ENCODE assay signal across 8 cellular contexts in genomic region chr16:86604436-86605220, GRCh38. TPM values are rescaled to one million over a fixed set of nuclear protein-coding genes. Genes with fewer than 3 reads are reported as not detected.
A peak's percentile ranks its signal among the peaks of the same experiment; 100 is the strongest.
DNase-seq lines count a peak whose midpoint lies in the region; ATAC-seq lines count a peak whose summit lies in the region.

No MANE protein-coding gene starts in this region.

- no peaks in the 10 kb centered on the region for H3K4me1 ChIP-seq in CD4-positive, alpha-beta memory T cell (ENCODE audit: insufficient read depth, low read length)

- H3K27ac Mint-ChIP-seq in CD4-positive, alpha-beta memory T cell: peak overlapping the region; percentile 53 to 89 (median 82)
- peak overlapping the region; percentile 6 for H3K27ac Mint-ChIP-seq in activated T-helper 1 cell treated with anti-CD3 and anti-CD28 coated beads, Interleukin-12 subunit alpha, Interleukin-12 subunit beta, Interleukin-2, Interleukin-4 antibody, amounts not matched to agents 30 ng/mL and 10 ng/mL and 1 ng/mL, durations not matched to agents 14 hours and 24 hours and 36 hours

- peak overlapping the region; percentile 43 for H3K27ac ChIP-seq in CD4-positive, alpha-beta memory T cell (ENCODE audit: low read depth, low read length)

- no peaks in the 10 kb centered on the region for H3K9me3 ChIP-seq in CD4-positive, alpha-beta memory T cell (ENCODE audit: control insufficient read depth in 1 of 2, low read length in 2 of 2)

- peaks cover 5 to 15% (median 9%) of the 10 kb centered on the region in 4 donors for H3K4me1 Mint-ChIP-seq in CD4-positive, alpha-beta memory T cell
- peaks cover 12% of the 10 kb centered on the region for H3K4me1 Mint-ChIP-seq in activated T-helper 1 cell treated with anti-CD3 and anti-CD28 coated beads, Interleukin-12 subunit alpha, Interleukin-12 subunit beta, Interleukin-2, Interleukin-4 antibody, amounts not matched to agents 30 ng/mL and 10 ng/mL and 1 ng/mL, durations not matched to agents 14 hours and 24 hours and 36 hours (ENCODE audit: low read depth)

- no peaks in the 10 kb centered on the region for H3K36me3 Mint-ChIP-seq in CD4-positive, alpha-beta memory T cell
- no peaks in the 10 kb centered on the region for H3K36me3 Mint-ChIP-seq in activated T-helper 1 cell treated with anti-CD3 and anti-CD28 coated beads, Interleukin-12 subunit alpha, Interleukin-12 subunit beta, Interleukin-2, Interleukin-4 antibody, amounts not matched to agents 30 ng/mL and 10 ng/mL and 1 ng/mL, durations not matched to agents 14 hours and 24 hours and 36 hours (ENCODE audit: low read depth)

- CTCF ChIA-PET in CD4-positive, alpha-beta memory T cell (lab: Charles Lee; ENCODE audit: partially characterized antibody): interaction anchor here (0.7 to 0.8 kb wide), 2 partner anchors 12 to 881 kb away, joined by 3 to 4 read pairs; no protein-coding TSS in a partner anchor

- H3K27me3 ChIP-seq in CD4-positive, alpha-beta memory T cell (ENCODE audit: insufficient read depth, low read length): no peaks in the 10 kb centered on the region

- ATAC-seq in HG03460 (IDR thresholded peaks at IDR 0.05; ENCODE audit: unreplicated experiment) (peak; percentile 74), sciatic nerve (no peak), HG03045 (IDR thresholded peaks at IDR 0.05; ENCODE audit: unreplicated experiment) (no peak), GM18517 (IDR thresholded peaks at IDR 0.05; ENCODE audit: unreplicated experiment) (no peak), HG02885 (IDR thresholded peaks at IDR 0.05; ENCODE audit: poor library complexity, unreplicated experiment) (no peak), HG03196 (IDR thresholded peaks at IDR 0.05; ENCODE audit: unreplicated experiment) (no peak)

- H3K4me3 Mint-ChIP-seq in CD4-positive, alpha-beta memory T cell: peak overlapping the region; percentile 84 to 92 (median 88)
- H3K4me3 Mint-ChIP-seq in activated T-helper 1 cell treated with anti-CD3 and anti-CD28 coated beads, Interleukin-12 subunit alpha, Interleukin-12 subunit beta, Interleukin-2, Interleukin-4 antibody, amounts not matched to agents 30 ng/mL and 10 ng/mL and 1 ng/mL, durations not matched to agents 14 hours and 24 hours and 36 hours: peak overlapping the region; percentile 83

- POLR2A ChIA-PET in CD4-positive, alpha-beta memory T cell (lab: Charles Lee; ENCODE audit: partially characterized antibody): no interaction called here

- DNase-seq in CD4-positive, alpha-beta memory T cell: peak; percentile 34 to 60 (median 45)
- peak; percentile 43 for DNase-seq in activated T-helper 1 cell treated with anti-CD3 and anti-CD28 coated beads, Interleukin-12 subunit alpha, Interleukin-12 subunit beta, Interleukin-2, Interleukin-4 antibody, amounts not matched to agents 30 ng/mL and 10 ng/mL and 1 ng/mL, durations not matched to agents 14 hours and 24 hours and 36 hours (ENCODE audit: low spot score)
- peak; percentile 40 for DNase-seq in sciatic nerve (ENCODE audit: low spot score)

- H3K36me3 ChIP-seq in CD4-positive, alpha-beta memory T cell (ENCODE audit: insufficient read depth, low read length): no peaks in the 10 kb centered on the region

- H3K9me3 Mint-ChIP-seq in CD4-positive, alpha-beta memory T cell: no peaks in the 10 kb centered on the region
- peaks cover 5% of the 10 kb centered on the region for H3K9me3 Mint-ChIP-seq in activated T-helper 1 cell treated with anti-CD3 and anti-CD28 coated beads, Interleukin-12 subunit alpha, Interleukin-12 subunit beta, Interleukin-2, Interleukin-4 antibody, amounts not matched to agents 30 ng/mL and 10 ng/mL and 1 ng/mL, durations not matched to agents 14 hours and 24 hours and 36 hours

- H3K27me3 Mint-ChIP-seq in CD4-positive, alpha-beta memory T cell: peaks cover 9 to 25% of the 10 kb centered on the region in 2 donors
- peaks cover 8% of the 10 kb centered on the region for H3K27me3 Mint-ChIP-seq in activated T-helper 1 cell treated with anti-CD3 and anti-CD28 coated beads, Interleukin-12 subunit alpha, Interleukin-12 subunit beta, Interleukin-2, Interleukin-4 antibody, amounts not matched to agents 30 ng/mL and 10 ng/mL and 1 ng/mL, durations not matched to agents 14 hours and 24 hours and 36 hours (ENCODE audit: insufficient read depth)

- peak overlapping the region; percentile 61 to 79 for H3K4me3 ChIP-seq in CD4-positive, alpha-beta memory T cell (ENCODE audit: low read length in 2 of 2)

- intact Hi-C loops in CD4-positive, alpha-beta memory T cell (cut with micrococcal nuclease): no loop called here
- intact Hi-C loops in activated T-helper 1 cell treated with anti-CD3 and anti-CD28 coated beads, Interleukin-12 subunit alpha, Interleukin-12 subunit beta, Interleukin-2, Interleukin-4 antibody, amounts not matched to agents 30 ng/mL and 10 ng/mL and 1 ng/mL, durations not matched to agents 14 hours and 24 hours and 36 hours (cut with micrococcal nuclease): loop anchor here (1.0 to 5.0 kb wide), 2 partner anchors 60 to 143 kb away; no protein-coding TSS in a partner anchor
- intact Hi-C loops in sciatic nerve (cut with DNase I): no loop called here

RNA-seq across cellular contexts. Expression of gene FOXL1, which starts 26.3 kb away (rescaled TPM):
- total RNA-seq in CD4-positive, alpha-beta memory T cell: not detected
- not detected for polyA plus RNA-seq in CD4-positive, alpha-beta memory T cell
- total RNA-seq in activated T-helper 1 cell treated with anti-CD3 and anti-CD28 coated beads, Interleukin-12 subunit alpha, Interleukin-12 subunit beta, Interleukin-2, Interleukin-4 antibody, amounts not matched to agents 30 ng/mL and 10 ng/mL and 1 ng/mL, durations not matched to agents 14 hours and 24 hours and 36 hours: 0.05 TPM in 1 of 2 replicates, not detected in the other
- total RNA-seq in sciatic nerve: 7.5 TPM

RNA-seq across cellular contexts. Expression of gene FOXC2, which starts 38.0 kb away (rescaled TPM):
- total RNA-seq in CD4-positive, alpha-beta memory T cell: not detected
- polyA plus RNA-seq in CD4-positive, alpha-beta memory T cell: not detected
- not detected in 2 replicates for total RNA-seq in activated T-helper 1 cell treated with anti-CD3 and anti-CD28 coated beads, Interleukin-12 subunit alpha, Interleukin-12 subunit beta, Interleukin-2, Interleukin-4 antibody, amounts not matched to agents 30 ng/mL and 10 ng/mL and 1 ng/mL, durations not matched to agents 14 hours and 24 hours and 36 hours
- 20.0 TPM for total RNA-seq in sciatic nerve

RNA-seq across cellular contexts. Expression of gene MTHFSD, which starts 49.6 kb away (rescaled TPM):
- 10 to 100 TPM; 39.7 to 41.6 TPM for total RNA-seq in CD4-positive, alpha-beta memory T cell
- 10 to 100 TPM; 12.5 to 20.1 TPM for polyA plus RNA-seq in CD4-positive, alpha-beta memory T cell
- 30.6 and 31.8 TPM in 2 replicates for total RNA-seq in activated T-helper 1 cell treated with anti-CD3 and anti-CD28 coated beads, Interleukin-12 subunit alpha, Interleukin-12 subunit beta, Interleukin-2, Interleukin-4 antibody, amounts not matched to agents 30 ng/mL and 10 ng/mL and 1 ng/mL, durations not matched to agents 14 hours and 24 hours and 36 hours
- total RNA-seq in sciatic nerve: 19.2 TPM

Comparison
In these comparisons a context has a peak if more than half of its experiments do, and no peak if none do; other contexts are left out.
1. RNA of gene FOXC2, which starts 38.0 kb away (total RNA-seq): 20.0 TPM in sciatic nerve (single experiment); not detected in CD4-positive, alpha-beta memory T cell and not detected in activated T-helper 1 cell treated with anti-CD3 and anti-CD28 coated beads, Interleukin-12 subunit alpha, Interleukin-12 subunit beta, Interleukin-2, Interleukin-4 antibody, amounts not matched to agents 30 ng/mL and 10 ng/mL and 1 ng/mL, durations not matched to agents 14 hours and 24 hours and 36 hours; every median in the first group is over 10 times any median in the second.
2. Peak in every context shown above with its lines, with median percentiles within 50 percentile points of each other: DNase-seq.